15 cellular contexts compared by ENCODE assay signal in the genomic region with DNA sequence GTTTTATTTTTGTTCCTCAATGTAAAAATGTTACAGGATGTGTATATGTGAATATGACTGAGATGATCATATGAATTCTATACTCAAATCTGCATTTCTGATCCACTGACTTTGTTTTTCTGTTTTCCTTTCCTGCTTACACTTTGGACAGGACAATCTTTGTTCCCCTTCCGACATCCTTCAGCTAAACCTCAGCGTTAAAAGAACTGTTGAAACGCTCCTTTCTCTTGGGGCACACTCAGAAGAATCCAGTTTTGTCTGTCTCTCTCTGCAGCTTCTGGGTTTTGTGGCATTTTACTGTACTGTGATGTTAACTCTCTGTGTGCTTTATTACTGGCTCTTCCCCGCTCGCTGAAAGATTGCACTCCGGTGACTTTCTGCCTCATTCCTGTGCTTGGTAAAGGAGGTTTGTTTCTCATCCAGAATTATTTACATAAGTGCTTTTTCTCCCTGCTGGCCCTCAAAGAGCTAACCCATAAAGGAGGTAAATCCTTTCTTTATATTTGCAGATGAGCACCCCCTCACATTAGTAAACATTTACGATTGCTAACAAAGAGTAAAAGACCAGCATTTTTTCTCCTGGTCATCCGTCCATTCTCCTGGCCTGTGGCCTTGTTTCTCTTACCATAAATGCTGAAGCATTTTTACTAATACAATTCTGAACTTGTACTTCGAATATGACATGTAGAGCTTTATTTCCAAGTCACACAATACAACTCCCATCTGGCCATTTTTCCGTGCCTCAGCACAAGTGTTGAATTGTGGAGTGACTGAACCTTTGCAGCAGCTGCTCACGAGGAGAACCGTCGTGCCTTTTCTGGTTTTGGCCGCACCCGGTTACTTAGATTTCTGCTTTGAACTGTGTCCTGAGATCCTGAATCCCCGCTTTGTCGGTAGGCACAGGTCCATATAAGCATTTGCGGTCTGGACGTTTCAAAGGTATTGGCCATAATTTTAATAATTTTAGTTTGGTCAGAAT.
A peak's percentile ranks its signal among the peaks of the same experiment; 100 is the strongest.
DNase-seq lines count a peak whose midpoint lies in the region; ATAC-seq and TF ChIP-seq lines count a peak whose summit lies in the region.
"Had no signal": no experiment of that assay in that cellular context is flagged by ENCODE, and none has a peak within 500 bp of the region (broad histone marks: within the 10 kb centered on the region; RNA-seq: fewer than 3 reads in every experiment).

No MANE protein-coding gene starts in this region.

- no peaks in the 10 kb centered on the region for H3K9me3 Mint-ChIP-seq in activated CD4-positive, alpha-beta T cell treated with anti-CD3 and anti-CD28 coated beads for 36 hours (ENCODE audit: low read depth)
- H3K9me3 Mint-ChIP-seq: naive thymus-derived CD4-positive, alpha-beta T cell had no signal

- H3K27ac Mint-ChIP-seq in activated CD4-positive, alpha-beta T cell treated with anti-CD3 and anti-CD28 coated beads for 36 hours = peak overlapping the region; percentile 32

- 0 out of 2 replicates have a peak, but pooled peaks cover 5% of the 10 kb centered on the region for H3K36me3 ChIP-seq in PC-3 (ENCODE audit: low read depth, low read length)

- no peak overlapping the region for H3K9ac ChIP-seq in PC-3 (ENCODE audit: low read length)

- H3K9me3 ChIP-seq in PC-3 (ENCODE audit: low read length) = no peaks in the 10 kb centered on the region
- H3K9me3 ChIP-seq: MG63, transverse colon had no signal

- H3K27ac ChIP-seq in PC-3 (ENCODE audit: low read length) = no peak overlapping the region
- H3K27ac ChIP-seq: skin epidermis had no signal

- no peak overlapping the region for H3K4me3 ChIP-seq in PC-3 (ENCODE audit: low read length)
- H3K4me3 ChIP-seq: MG63, skin epidermis, transverse colon had no signal

- no peak for ATAC-seq in activated CD4-positive, alpha-beta T cell treated with anti-CD3 and anti-CD28 coated beads for 36 hours
- ATAC-seq in PC-3 (peak; percentile 83), GM21619 (IDR thresholded peaks at IDR 0.05; ENCODE audit: unreplicated experiment) (no peak), HG02763 (IDR thresholded peaks at IDR 0.05; ENCODE audit: unreplicated experiment) (no peak)
- ATAC-seq: naive thymus-derived CD4-positive, alpha-beta T cell had no signal

- H4K20me1 ChIP-seq in PC-3 (ENCODE audit: low read length) = no peaks in the 10 kb centered on the region

- intact Hi-C loops in activated CD4-positive, alpha-beta T cell treated with anti-CD3 and anti-CD28 coated beads for 36 hours (cut with DNase I, micrococcal nuclease) = no loop called here
- intact Hi-C loops in PC-3 (cut with micrococcal nuclease) = no loop called here

- no peak overlapping the region for H3K4me3 Mint-ChIP-seq in activated CD4-positive, alpha-beta T cell treated with anti-CD3 and anti-CD28 coated beads for 36 hours
- H3K4me3 Mint-ChIP-seq: naive thymus-derived CD4-positive, alpha-beta T cell had no signal

- H3K27me3 ChIP-seq in PC-3 (ENCODE audit: low read length) = no peaks in the 10 kb centered on the region
- H3K27me3 ChIP-seq: MG63, transverse colon had no signal

- H3K4me1 ChIP-seq in PC-3 (ENCODE audit: insufficient read depth, low read length) = no peaks in the 10 kb centered on the region
- H3K4me1 ChIP-seq: transverse colon had no signal

- H3K4me1 Mint-ChIP-seq in activated CD4-positive, alpha-beta T cell treated with anti-CD3 and anti-CD28 coated beads for 36 hours = peaks cover 29% of the 10 kb centered on the region

- CTCF ChIA-PET in activated CD4-positive, alpha-beta T cell treated with anti-CD3 and anti-CD28 coated beads for 36 hours (lab: Charles Lee) = interaction anchor here (0.6 to 2.0 kb wide), 2 partner anchors 25 to 1358 kb away, joined by 4 to 6 read pairs; no protein-coding TSS in a partner anchor
- CTCF ChIA-PET in PC-3 (lab: Charles Lee) = no interaction called here

- no peak overlapping the region for H2AFZ ChIP-seq in PC-3 (ENCODE audit: low read length)

- no peak for TF ChIP-seq CTCF in PC-3 (conservative IDR thresholded peaks at IDR 0.05; ENCODE audit: low read depth, low read length)

- no TSS peak for BruUV-seq in PC-3 (replicated peaks; lab: Mats Ljungman, UMichigan)

- no peak for DNase-seq in activated CD4-positive, alpha-beta T cell treated with anti-CD3 and anti-CD28 coated beads for 36 hours
- DNase-seq in activated CD4-positive, alpha-beta T cell treated with anti-CD3 and anti-CD28 coated beads, Interleukin-2, amount 50 U/mL, for 4 hours = no peak
- no peak for DNase-seq in PC-3
- DNase-seq in epidermal melanocyte (ENCODE audit: insufficient read length, low spot score) = peak; percentile 38
- DNase-seq in retina = peak; percentile 11
- DNase-seq in NCI-H2227 (lab: John Stamatoyannopoulos, UW; ENCODE audit: unreplicated experiment) = no peak
- DNase-seq: DMS53; foreskin fibroblast; MG63; naive thymus-derived CD4-positive, alpha-beta T cell; NCI-H446; transverse colon had no signal

- H3K9me2 ChIP-seq in PC-3 (replicated peaks; ENCODE audit: low read length) = no peaks in the 10 kb centered on the region

- H3K36me3 Mint-ChIP-seq in activated CD4-positive, alpha-beta T cell treated with anti-CD3 and anti-CD28 coated beads for 36 hours (ENCODE audit: low read depth) = peaks cover 46% of the 10 kb centered on the region

- no peaks in the 10 kb centered on the region for H3K79me2 ChIP-seq in PC-3 (ENCODE audit: low read length)

- H3K27me3 Mint-ChIP-seq in activated CD4-positive, alpha-beta T cell treated with anti-CD3 and anti-CD28 coated beads for 36 hours = no peaks in the 10 kb centered on the region
- H3K27me3 Mint-ChIP-seq: naive thymus-derived CD4-positive, alpha-beta T cell had no signal

- H3F3A ChIP-seq in PC-3 (ENCODE audit: low read length, unreplicated experiment) = no peaks in the 10 kb centered on the region

- POLR2A ChIA-PET in activated CD4-positive, alpha-beta T cell treated with anti-CD3 and anti-CD28 coated beads for 36 hours (lab: Charles Lee) = no interaction called here
- POLR2A ChIA-PET in PC-3 (lab: Charles Lee; ENCODE audit: unreplicated experiment) = interaction anchor here (0.7 kb wide), 1 partner anchor 15 kb away, joined by 4 read pairs; no protein-coding TSS in a partner anchor

- H3K4me2 ChIP-seq in PC-3 (ENCODE audit: low read length) = no peak overlapping the region

Comparison
In these comparisons a context has a peak if more than half of its experiments do, and no peak if none do; other contexts are left out.
1. DNase-seq: peak in epidermal melanocyte (single experiment) and retina (single experiment); none in activated CD4-positive, alpha-beta T cell treated with anti-CD3 and anti-CD28 coated beads for 36 hours (single experiment), activated CD4-positive, alpha-beta T cell treated with anti-CD3 and anti-CD28 coated beads, Interleukin-2, amount 50 U/mL, for 4 hours (0 of 2), PC-3 (single experiment) and NCI-H2227 (single experiment).